8 cellular contexts compared by ENCODE assay signal in the genomic region with DNA sequence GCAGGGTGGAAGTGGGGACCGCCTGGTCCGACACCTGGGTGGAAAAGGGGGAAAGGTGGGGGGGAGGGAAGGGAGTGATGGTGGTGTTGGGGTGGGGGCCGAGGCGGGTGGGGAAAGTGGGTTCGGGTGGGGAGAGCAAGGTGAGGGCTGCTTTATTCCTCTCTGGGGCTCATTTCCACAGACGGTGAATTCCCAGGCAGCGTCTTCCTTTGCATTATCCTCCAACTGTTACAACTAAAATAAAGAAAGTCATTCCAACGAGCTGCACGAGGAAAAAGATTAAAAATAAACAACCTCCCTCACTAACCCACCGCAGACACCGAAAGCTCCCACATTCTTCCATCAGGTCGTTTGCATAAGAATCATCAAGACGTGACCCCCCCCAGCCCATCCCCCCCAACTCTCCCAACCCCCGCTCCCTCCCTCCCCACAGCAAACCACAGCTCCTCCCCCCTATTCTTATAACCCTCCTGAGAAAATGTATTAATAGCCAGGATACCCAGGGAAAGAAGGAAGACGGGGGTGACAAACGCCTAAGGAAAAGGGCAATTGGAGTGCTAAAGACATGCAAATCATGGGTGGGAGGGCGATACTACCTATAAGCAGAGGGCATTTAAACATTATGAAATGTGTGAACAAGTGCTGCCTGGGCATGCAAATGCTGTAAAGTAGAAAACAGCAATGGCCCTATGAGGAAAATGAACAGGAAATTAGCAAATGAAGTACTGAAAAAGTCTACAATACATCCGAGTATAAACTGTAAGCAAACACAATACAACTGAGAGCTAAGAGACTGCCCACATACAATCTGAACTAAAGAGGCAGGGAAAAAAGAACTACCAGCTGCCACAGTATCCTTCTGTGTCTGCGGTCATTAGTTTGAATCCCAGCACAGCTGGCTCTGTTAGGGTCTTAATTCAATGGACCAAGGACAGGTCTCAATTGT. TPM values are rescaled to one million over a fixed set of nuclear protein-coding genes. Genes with fewer than 3 reads are reported as not detected.
A peak's percentile ranks its signal among the peaks of the same experiment; 100 is the strongest.
DNase-seq lines count a peak whose midpoint lies in the region; ATAC-seq, FAIRE-seq and TF ChIP-seq lines count a peak whose summit lies in the region.

No MANE protein-coding gene starts in this region.

- H3K36me3 ChIP-seq in left ventricle myocardium inferior, result no peaks in the 10 kb centered on the region
- H3K36me3 ChIP-seq in breast epithelium, result no peaks in the 10 kb centered on the region
- H3K36me3 ChIP-seq in lung (ENCODE audit: control insufficient read depth in 2 of 2, insufficient read depth in 2 of 2, low read length in 2 of 2), result no peaks in the 10 kb centered on the region
- no peaks in the 10 kb centered on the region for H3K36me3 ChIP-seq in upper lobe of left lung

- intact Hi-C loops in left ventricle myocardium inferior (cut with micrococcal nuclease), result no loop called here
- intact Hi-C loops in Right ventricle myocardium inferior (cut with DNase I), result loop anchor here (10.0 kb wide), 2 partner anchors 123 to 243 kb away; no protein-coding TSS in a partner anchor
- intact Hi-C loops in breast epithelium (cut with DNase I; ENCODE audit: low total_unique reads), result no loop called here

- H3K4me1 ChIP-seq in left ventricle myocardium inferior (peaks cover 48% of the 10 kb centered on the region), breast epithelium (no peaks in the 10 kb centered on the region), lung (ENCODE audit: control insufficient read depth in 2 of 2, insufficient read depth in 2 of 2, low read length in 2 of 2) (peaks cover 0 to 9% of the 10 kb centered on the region in 2 donors), upper lobe of left lung (peaks cover 7 to 28% (median 10%) of the 10 kb centered on the region in 4 donors)

- no peak for DNase-seq in left ventricle myocardium inferior
- DNase-seq in Right ventricle myocardium inferior (ENCODE audit: missing footprints), result no peak
- DNase-seq in NCI-H345 (lab: John Stamatoyannopoulos, UW), result peak; percentile 31
- no peak for DNase-seq in breast epithelium (ENCODE audit: low spot score in 2 of 2)
- no peak for DNase-seq in lung (ENCODE audit: low spot score)
- no peak for DNase-seq in upper lobe of left lung
- DNase-seq in RCC 7860 (ENCODE audit: low spot score), result no peak

- TF ChIP-seq CTCF in left ventricle myocardium inferior (IDR thresholded peaks at IDR 0.05; ENCODE audit: borderline replicate concordance) (no peak), breast epithelium (IDR thresholded peaks at IDR 0.05) (no peak), lung (IDR thresholded peaks at IDR 0.05; ENCODE audit: control extremely low read depth, extremely low read depth) (no peak), upper lobe of left lung (IDR thresholded peaks at IDR 0.05) (no peak)

- no peak for FAIRE-seq in RCC 7860 (lab: Jason Lieb, UNC)

- ATAC-seq in Right ventricle myocardium inferior, result no peak
- ATAC-seq in HG02571 (IDR thresholded peaks at IDR 0.05; ENCODE audit: unreplicated experiment), result peak; percentile 23
- no peak for ATAC-seq in lung (ENCODE audit: insufficient read depth, low FRiP score)
- no peak for ATAC-seq in upper lobe of left lung (ENCODE audit: low FRiP score in 2 of 2)

- 6% methylated on average over 19 of the region's 19 CpGs for WGBS in lung, 2 donors
- WGBS in upper lobe of left lung, 2 donors, result 6 to 7% methylated on average over 17 to 19 of the region's 19 CpGs

- H3K4me3 ChIP-seq in left ventricle myocardium inferior, result peak overlapping the region; percentile 75
- peak overlapping the region; percentile 53 to 69 (median 67) for H3K4me3 ChIP-seq in breast epithelium
- peak overlapping the region; percentile 58 for H3K4me3 ChIP-seq in lung
- H3K4me3 ChIP-seq in upper lobe of left lung, result peak overlapping the region in 3 of 4 donors; percentile 51 to 64 (median 64)

- no peak for TF ChIP-seq POLR2A in breast epithelium (IDR thresholded peaks at IDR 0.05)
- no peak for TF ChIP-seq POLR2A in upper lobe of left lung (IDR thresholded peaks at IDR 0.05)

- H3K9me3 ChIP-seq in left ventricle myocardium inferior (replicated peaks), result no peaks in the 10 kb centered on the region
- H3K9me3 ChIP-seq in breast epithelium, result no peaks in the 10 kb centered on the region
- H3K9me3 ChIP-seq in lung (ENCODE audit: control insufficient read depth in 2 of 2, insufficient read depth in 1 of 2, low read length in 1 of 2), result no peaks in the 10 kb centered on the region
- H3K9me3 ChIP-seq in upper lobe of left lung, result no peaks in the 10 kb centered on the region

- TF ChIP-seq EP300 in upper lobe of left lung (IDR thresholded peaks at IDR 0.05), result no peak

- H3K27ac ChIP-seq in left ventricle myocardium inferior (replicated peaks) (peak overlapping the region; percentile 90), breast epithelium (peak overlapping the region; percentile 73 to 90), lung (ENCODE audit: low read depth in 1 of 2, low read length in 1 of 2) (peak overlapping the region; percentile 86 to 90), upper lobe of left lung (peak overlapping the region; percentile 39 to 80 (median 70))

- H3K27me3 ChIP-seq in left ventricle myocardium inferior (ENCODE audit: low read depth) (peaks cover 4% of the 10 kb centered on the region), breast epithelium (no peaks in the 10 kb centered on the region), lung (ENCODE audit: control insufficient read depth, insufficient read depth) (no peaks in the 10 kb centered on the region), upper lobe of left lung (no peaks in the 10 kb centered on the region)

RNA-seq across cellular contexts. Expression of gene CXXC4, which starts 2.6 kb away (rescaled TPM):
- total RNA-seq in left ventricle myocardium inferior (4.5 TPM), Right ventricle myocardium inferior (5.4 TPM), breast epithelium (1 to 10 TPM in 2 of 3 donors, under 1 TPM in 1; 0.32 to 4.0 (median 3.3) TPM), lung (1 to 10 TPM; 2.1 to 6.7 TPM), upper lobe of left lung (1 to 10 TPM in 5 of 6 donors, under 1 TPM in 1; 0.46 to 3.1 (median 1.3) TPM)
- polyA plus RNA-seq in lung, result under 1 TPM; 0.39 to 0.45 TPM
